In the genomic region with DNA sequence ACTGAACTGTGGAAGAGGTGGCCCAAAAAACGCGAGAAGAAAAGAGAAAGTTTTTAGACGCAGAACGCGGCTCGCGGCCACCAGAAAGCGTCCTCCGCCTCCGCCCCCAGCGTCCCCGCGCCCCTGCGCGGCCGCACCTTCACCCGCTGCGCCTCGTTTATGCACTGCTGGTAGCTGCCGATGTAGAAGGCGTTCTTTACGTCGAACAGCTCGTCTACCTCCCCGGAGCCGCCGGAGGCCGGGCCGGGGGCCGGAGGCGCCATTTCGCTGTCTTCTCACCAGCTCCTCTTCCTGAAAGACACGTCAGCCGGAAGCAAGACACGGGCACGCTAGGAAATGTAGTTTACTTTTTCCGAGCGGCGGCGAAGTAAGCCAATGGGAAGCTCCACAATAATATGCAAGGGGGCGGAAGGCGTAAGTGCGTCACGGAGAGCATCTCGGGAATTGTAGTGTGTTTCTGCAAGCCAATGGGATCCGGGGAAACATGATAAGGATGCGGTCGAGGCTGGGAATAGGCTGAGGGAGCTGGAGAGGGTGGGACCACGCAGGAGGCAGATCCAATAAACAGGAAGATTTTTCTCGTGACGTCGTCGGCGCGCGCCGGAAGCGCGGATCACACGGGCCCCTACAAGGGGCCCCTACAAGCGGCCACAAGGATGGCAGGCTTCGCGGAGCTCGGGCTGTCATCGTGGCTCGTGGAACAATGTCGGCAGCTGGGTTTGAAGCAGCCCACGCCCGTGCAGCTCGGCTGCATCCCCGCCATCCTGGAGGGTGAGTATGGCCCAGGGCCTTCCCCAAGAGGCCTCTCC, we compare ENCODE assay signal across 8 cellular contexts. TPM values are rescaled to one million over a fixed set of nuclear protein-coding genes. Genes with fewer than 3 reads are reported as not detected.
DNase-seq lines count a peak whose midpoint lies in the region; ATAC-seq and TF ChIP-seq lines count a peak whose summit lies in the region.

A gene (minus strand): TSS at position 302 of the 809 bp plus-strand sequence. CDS start 39 bp downstream, at position 263.
A gene with protein sequence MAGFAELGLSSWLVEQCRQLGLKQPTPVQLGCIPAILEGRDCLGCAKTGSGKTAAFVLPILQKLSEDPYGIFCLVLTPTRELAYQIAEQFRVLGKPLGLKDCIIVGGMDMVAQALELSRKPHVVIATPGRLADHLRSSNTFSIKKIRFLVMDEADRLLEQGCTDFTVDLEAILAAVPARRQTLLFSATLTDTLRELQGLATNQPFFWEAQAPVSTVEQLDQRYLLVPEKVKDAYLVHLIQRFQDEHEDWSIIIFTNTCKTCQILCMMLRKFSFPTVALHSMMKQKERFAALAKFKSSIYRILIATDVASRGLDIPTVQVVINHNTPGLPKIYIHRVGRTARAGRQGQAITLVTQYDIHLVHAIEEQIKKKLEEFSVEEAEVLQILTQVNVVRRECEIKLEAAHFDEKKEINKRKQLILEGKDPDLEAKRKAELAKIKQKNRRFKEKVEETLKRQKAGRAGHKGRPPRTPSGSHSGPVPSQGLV (plus strand): TSS at position 630 of the 809 bp plus-strand sequence. CDS start 27 bp downstream, at position 657.

- ATAC-seq in DND-41 (ENCODE audit: insufficient read depth, low read depth), result peak; percentile 97
- peak; percentile 88 to 90 for ATAC-seq in naive B cell (ENCODE audit: low read depth in 2 of 2)
- ATAC-seq in stimulated activated memory B cell treated with anti-CD40 and anti-IgM and Interleukin-4, amounts not matched to agents 10 μg/mL and 1 μg/mL and 100 μg/mL, for 72 hours, result peak; percentile 98

- H3K9me3 ChIP-seq in DND-41 (ENCODE audit: insufficient read depth, low read length, severe bottlenecking), result no peaks in the 10 kb centered on the region
- H3K9me3 ChIP-seq in GM23248 (ENCODE audit: low read depth), result no peaks in the 10 kb centered on the region

- H2AFZ ChIP-seq in DND-41 (ENCODE audit: low read depth, low read length) (peak within 1 kb of the TSS; percentile 76), GM23248 (peak within 1 kb of the TSS; percentile 64)

- peak within 1 kb of the TSS; percentile 73 for H3K27ac ChIP-seq in DND-41 (ENCODE audit: low read length)
- peak within 1 kb of the TSS; percentile 94 for H3K27ac ChIP-seq in GM23248

- in situ Hi-C loops in GM23248 (cut with MboI), result no loop called here

- H3K9ac ChIP-seq in DND-41 (ENCODE audit: low read depth, low read length), result peak within 1 kb of the TSS; percentile 66
- peak within 1 kb of the TSS; percentile 97 for H3K9ac ChIP-seq in GM23248

- H3K36me3 Mint-ChIP-seq in naive B cell, result peaks cover under 1 to 2% of the 10 kb centered on the region in 2 donors
- peaks cover 45% of the 10 kb centered on the region for H3K36me3 Mint-ChIP-seq in stimulated activated memory B cell treated with anti-CD40 and anti-IgM and Interleukin-4, amounts not matched to agents 10 μg/mL and 1 μg/mL and 100 μg/mL, for 72 hours

- no peaks in the 10 kb centered on the region for H3K27me3 ChIP-seq in DND-41 (ENCODE audit: insufficient read depth, low read length, poor library complexity)
- H3K27me3 ChIP-seq in GM23248 (replicated peaks; ENCODE audit: insufficient read depth), result no peaks in the 10 kb centered on the region

- H3K36me3 ChIP-seq in DND-41 (ENCODE audit: insufficient read depth, low read length) (peaks cover 43% of the 10 kb centered on the region), GM23248 (ENCODE audit: low read depth) (no peaks in the 10 kb centered on the region; the same call in 1 of the 2 replicates)

- H3K9me3 Mint-ChIP-seq in naive B cell, result no peaks in the 10 kb centered on the region
- H3K9me3 Mint-ChIP-seq in stimulated activated memory B cell treated with anti-CD40 and anti-IgM and Interleukin-4, amounts not matched to agents 10 μg/mL and 1 μg/mL and 100 μg/mL, for 72 hours, result no peaks in the 10 kb centered on the region

- H3K27ac Mint-ChIP-seq in naive B cell, result peak within 1 kb of the TSS; percentile 91 to 98 (median 97)
- H3K27ac Mint-ChIP-seq in stimulated activated memory B cell treated with anti-CD40 and anti-IgM and Interleukin-4, amounts not matched to agents 10 μg/mL and 1 μg/mL and 100 μg/mL, for 72 hours, result peak within 1 kb of the TSS; percentile 75

- H3K4me2 ChIP-seq in DND-41 (ENCODE audit: insufficient read depth, low read length) (peak within 1 kb of the TSS; percentile 75), GM23248 (ENCODE audit: unreplicated experiment) (peak within 1 kb of the TSS; percentile 95)

- H3K4me3 ChIP-seq in DND-41 (ENCODE audit: low read depth in 1 of 2, low read length in 2 of 2) (peak within 1 kb of the TSS; percentile 78 to 87), GM23248 (peak within 1 kb of the TSS; percentile 98)

- H3K9me2 ChIP-seq in GM23248 (ENCODE audit: insufficient read depth), result no peaks in the 10 kb centered on the region

- TF ChIP-seq CTCF in DND-41 (IDR thresholded peaks at IDR 0.05; ENCODE audit: borderline replicate concordance, extremely low read depth, low read length, poor library complexity, severe bottlenecking), result peak; percentile 10

- H3K4me1 ChIP-seq in DND-41 (ENCODE audit: insufficient read depth, low read length) (peaks cover 44% of the 10 kb centered on the region), GM23248 (ENCODE audit: insufficient read depth) (peaks cover 22% of the 10 kb centered on the region)

- peaks cover 10% of the 10 kb centered on the region for H3F3A ChIP-seq in GM23248 (ENCODE audit: insufficient read depth)

- peak within 1 kb of the TSS; percentile 83 to 98 (median 88) for H3K4me3 Mint-ChIP-seq in naive B cell
- peak within 1 kb of the TSS; percentile 65 for H3K4me3 Mint-ChIP-seq in stimulated activated memory B cell treated with anti-CD40 and anti-IgM and Interleukin-4, amounts not matched to agents 10 μg/mL and 1 μg/mL and 100 μg/mL, for 72 hours

- DNase-seq in DND-41 (peak; percentile 99), GM23248 (peak; percentile 100), LHCN-M2 (ENCODE audit: low read depth) (peak; percentile 100), RPMI8226 (peak; percentile 99), fibroblast of gingiva (ENCODE audit: low read depth) (peak; percentile 99), naive B cell (peak; percentile 98)
- DNase-seq in activated T-helper 1 cell treated with anti-CD3 and anti-CD28 coated beads, Interleukin-2, amount 50 U/mL, for 16 hours (ENCODE audit: low read depth in 1 of 2, low spot score in 1 of 2), result peak; percentile 96

- peaks cover 21 to 48% (median 28%) of the 10 kb centered on the region in 3 donors for H3K4me1 Mint-ChIP-seq in naive B cell
- H3K4me1 Mint-ChIP-seq in stimulated activated memory B cell treated with anti-CD40 and anti-IgM and Interleukin-4, amounts not matched to agents 10 μg/mL and 1 μg/mL and 100 μg/mL, for 72 hours, result peaks cover 49% of the 10 kb centered on the region

- H4K20me1 ChIP-seq in DND-41 (ENCODE audit: insufficient read depth, low read length) (peaks cover 24% of the 10 kb centered on the region; the same call in 1 of the 2 replicates), GM23248 (ENCODE audit: insufficient read depth) (no peaks in the 10 kb centered on the region)

- H3K79me2 ChIP-seq in DND-41 (ENCODE audit: insufficient read depth, low read length) (peaks cover 68% of the 10 kb centered on the region), GM23248 (ENCODE audit: insufficient read depth) (peaks cover 70% of the 10 kb centered on the region)

- H3K27me3 Mint-ChIP-seq in naive B cell, result no peaks in the 10 kb centered on the region
- no peaks in the 10 kb centered on the region for H3K27me3 Mint-ChIP-seq in stimulated activated memory B cell treated with anti-CD40 and anti-IgM and Interleukin-4, amounts not matched to agents 10 μg/mL and 1 μg/mL and 100 μg/mL, for 72 hours

- WGBS in GM23248 (ENCODE audit: low coverage in 1 of 2, low lambda C conversion rate in 2 of 2, missing lambda C conversion rate in 2 of 2), 2 experiments, result 1% methylated on average over 64 to 68 of the region's 71 CpGs

RNA-seq across cellular contexts. Expression of the first gene that starts in this region (rescaled TPM):
- total RNA-seq in GM23248 (2014; rRNA removed; shearing (Covaris generic)), result 347 and 359 TPM in 2 replicates
- polyA plus RNA-seq in GM23248 (2016; fragmentation: Nextera tagmentation; extraction: Ambion mirVana), result 322 and 330 TPM in 2 replicates
- 375 and 380 TPM in 2 replicates for total RNA-seq in LHCN-M2 (2014; rRNA removed)
- polyA plus RNA-seq in LHCN-M2 (2012), result 332 TPM
- polyA plus RNA-seq in naive B cell (ENCODE audit: low read depth in 6 of 6), result 100 to 1,000 TPM; 204 to 322 (median 251) TPM

RNA-seq across cellular contexts. Expression of the second gene that starts in this region (rescaled TPM):
- 71.6 and 76.0 TPM in 2 replicates for total RNA-seq in GM23248 (2014; rRNA removed; shearing (Covaris generic))
- polyA plus RNA-seq in GM23248 (2016; fragmentation: Nextera tagmentation; extraction: Ambion mirVana), result 53.4 and 56.5 TPM in 2 replicates
- total RNA-seq in LHCN-M2 (2014; rRNA removed), result 49.8 and 57.6 TPM in 2 replicates
- 40.2 TPM for polyA plus RNA-seq in LHCN-M2 (2012)
- polyA plus RNA-seq in naive B cell (ENCODE audit: low read depth in 6 of 6), result 10 to 100 TPM; 14.2 to 33.3 (median 24.5) TPM

Comparison
In these comparisons a context has a peak if more than half of its experiments do, and no peak if none do; other contexts are left out.
1. Peak in every context shown above with its lines: DNase-seq, ATAC-seq, H3K4me3 ChIP-seq and H3K27ac ChIP-seq.